Comparison of ENCODE assay signal across 3 cellular contexts in the genomic region with DNA sequence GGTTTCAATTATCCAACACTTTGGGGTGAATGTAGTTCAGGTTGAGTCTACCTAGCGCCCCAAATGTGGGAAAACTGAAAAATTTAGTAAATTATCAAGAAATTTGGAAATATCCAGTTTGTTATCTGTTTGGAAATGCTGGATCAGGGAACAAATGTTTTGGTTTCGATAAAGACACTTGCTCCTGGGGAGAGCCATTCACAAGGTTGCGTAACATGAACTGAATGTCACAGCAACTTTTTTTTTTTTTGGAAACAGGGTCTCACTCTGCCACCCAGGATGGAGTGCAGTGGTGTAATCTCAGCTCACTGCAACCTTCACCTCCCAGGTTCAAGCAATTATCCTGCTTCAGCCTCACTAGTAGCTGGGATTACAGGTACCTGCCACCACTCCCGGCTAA.
TF ChIP-seq lines count a peak whose summit lies in the region.

No MANE protein-coding gene starts in this region.

TF ChIP-seq in HepG2, 621 proteins besides CTCF, POLR2A, EP300 and RAD21:
- no peak for TF ChIP-seq ZNF556 (CRISPR knock-in tag; IDR thresholded peaks at IDR 0.05; ENCODE audit: borderline replicate concordance)
- peak; percentile 74 for TF ChIP-seq CEBPB (IDR thresholded peaks at IDR 0.05; ENCODE audit: borderline replicate concordance, low read depth, low read length)

TF ChIP-seq in K562, 482 proteins besides CTCF, POLR2A, EP300 and RAD21:
- TF ChIP-seq GATAD2A (IDR thresholded peaks at IDR 0.05) (no peak), CEBPB (tag; IDR thresholded peaks at IDR 0.05) (peak; percentile 16; the same call in 1 of the 2 replicates)

TF ChIP-seq in H1, 55 proteins besides CTCF, POLR2A, EP300 and RAD21:
- peak; percentile 63 for TF ChIP-seq CEBPB (IDR thresholded peaks at IDR 0.05; ENCODE audit: low read depth, low read length)
- TF ChIP-seq SUZ12 (IDR thresholded peaks at IDR 0.05; ENCODE audit: low read length), result no peak
